In genomic region chr13:99278843-99279242, GRCh38 we compare ENCODE assay signal across 28 cellular contexts. TPM values are rescaled to one million over a fixed set of nuclear protein-coding genes. Genes with fewer than 3 reads are reported as not detected.
DNase-seq lines count a peak whose midpoint lies in the region; ATAC-seq and TF ChIP-seq lines count a peak whose summit lies in the region.
"Had no signal": no experiment of that assay in that cellular context is flagged by ENCODE, and none has a peak within 500 bp of the region (broad histone marks: within the 10 kb centered on the region; RNA-seq: fewer than 3 reads in every experiment).

No MANE protein-coding gene starts in this region.

- POLR2A ChIA-PET in activated CD4-positive, alpha-beta T cell treated with anti-CD3 and anti-CD28 coated beads for 36 hours (lab: Charles Lee), result no interaction called here
- POLR2A ChIA-PET in naive thymus-derived CD4-positive, alpha-beta T cell (lab: Charles Lee), result interaction anchor here (1.5 to 12.2 kb wide), 5 partner anchors 10 to 158 kb away, joined by 3 to 208 read pairs (median 8); partner anchors contain the start of gene GPR183

- H3K4me3 ChIP-seq in naive thymus-derived CD4-positive, alpha-beta T cell (ENCODE audit: low read length), result no peak overlapping the region
- H3K4me3 ChIP-seq: coronary artery, esophagus squamous epithelium, gastrocnemius medialis, left lung, neural progenitor cell, SJCRH30, upper lobe of right lung had no signal

- H3K36me3 ChIP-seq in naive thymus-derived CD4-positive, alpha-beta T cell (ENCODE audit: control insufficient read depth in 2 of 3, insufficient read depth in 3 of 3, low read length in 3 of 3), result no peaks in the 10 kb centered on the region
- H3K36me3 ChIP-seq: gastrocnemius medialis, neural progenitor cell, upper lobe of right lung had no signal

- H3K27ac Mint-ChIP-seq in activated CD4-positive, alpha-beta T cell treated with anti-CD3 and anti-CD28 coated beads for 36 hours, result peak overlapping the region; percentile 33
- H3K27ac Mint-ChIP-seq in activated T-helper 17 cell treated with anti-CD3 and anti-CD28 coated beads, Interleukin-2, amount 50 U/mL, for 72 hours, result peak overlapping the region; percentile 16
- H3K27ac Mint-ChIP-seq in naive thymus-derived CD4-positive, alpha-beta T cell, result peak overlapping the region in 7 of 9 donors; percentile 72 to 99 (median 96)
- H3K27ac Mint-ChIP-seq: endodermal cell, neural progenitor cell, progenitor cell of endocrine pancreas had no signal

- no peak for DNase-seq in activated CD4-positive, alpha-beta T cell treated with anti-CD3 and anti-CD28 coated beads for 36 hours
- no peak for DNase-seq in activated CD4-positive, alpha-beta T cell treated with anti-CD3 and anti-CD28 coated beads, Interleukin-2, amount 50 U/mL, for 1 hour
- DNase-seq in CD1c-positive myeloid dendritic cell (ENCODE audit: extremely low spot score) (peak; percentile 2), KG1 (lab: John Stamatoyannopoulos, UW) (no peak)
- no peak for DNase-seq in naive thymus-derived CD4-positive, alpha-beta T cell
- no peak for DNase-seq in stimulated activated CD4-positive, alpha-beta T cell treated with anti-CD3 and anti-CD28 coated beads, Interleukin-2, amount 100 ng/mL, for 24 hours
- DNase-seq: 8988T; activated CD4-positive, alpha-beta T cell treated with anti-CD3 and anti-CD28 coated beads for 48 hours; activated gamma-delta T cell; amniotic stem cell; endodermal cell; esophagus squamous epithelium; gastrocnemius medialis; HCEC 1CT; hippocampal formation; left lung; NCI-H1092; NCI-H187 treated with DMSO at 0.1 percent for 48 hours; NCI-H526; SJCRH30; upper lobe of right lung had no signal

- no peaks in the 10 kb centered on the region for H3K9me3 Mint-ChIP-seq in activated CD4-positive, alpha-beta T cell treated with anti-CD3 and anti-CD28 coated beads for 36 hours (ENCODE audit: low read depth)
- no peaks in the 10 kb centered on the region for H3K9me3 Mint-ChIP-seq in activated T-helper 17 cell treated with anti-CD3 and anti-CD28 coated beads, Interleukin-2, amount 50 U/mL, for 72 hours
- peaks cover 0 to 2% (median 0%) of the 10 kb centered on the region in 11 donors for H3K9me3 Mint-ChIP-seq in naive thymus-derived CD4-positive, alpha-beta T cell
- H3K9me3 Mint-ChIP-seq: endodermal cell, neural progenitor cell had no signal

- no peaks in the 10 kb centered on the region for H3K27me3 ChIP-seq in naive thymus-derived CD4-positive, alpha-beta T cell (ENCODE audit: control insufficient read depth in 2 of 2, insufficient read depth in 2 of 2, low read length in 2 of 2)
- H3K27me3 ChIP-seq: esophagus squamous epithelium, gastrocnemius medialis, left lung, neural progenitor cell, SJCRH30, upper lobe of right lung had no signal

- H3K27ac ChIP-seq in naive thymus-derived CD4-positive, alpha-beta T cell (ENCODE audit: low read depth, low read length), result no peak overlapping the region
- H3K27ac ChIP-seq: neural progenitor cell, SJCRH30, upper lobe of right lung had no signal

- no peak for ATAC-seq in activated CD4-positive, alpha-beta T cell treated with anti-CD3 and anti-CD28 coated beads for 36 hours
- ATAC-seq in activated T-helper 17 cell treated with anti-CD3 and anti-CD28 coated beads, Interleukin-2, amount 50 U/mL, for 72 hours (replicated peaks), result no peak
- ATAC-seq in naive thymus-derived CD4-positive, alpha-beta T cell, result no peak
- ATAC-seq in GM18505 (IDR thresholded peaks at IDR 0.05; ENCODE audit: unreplicated experiment), result no peak
- ATAC-seq: gastrocnemius medialis, left lung, Panc1, upper lobe of right lung had no signal

- peaks cover 84 to 89% of the 10 kb centered on the region in 2 donors for H3K4me1 ChIP-seq in naive thymus-derived CD4-positive, alpha-beta T cell (ENCODE audit: control insufficient read depth in 2 of 2, insufficient read depth in 2 of 2, low read length in 2 of 2)
- H3K4me1 ChIP-seq: SJCRH30 had no signal

- no peaks in the 10 kb centered on the region for H3K27me3 Mint-ChIP-seq in activated CD4-positive, alpha-beta T cell treated with anti-CD3 and anti-CD28 coated beads for 36 hours
- H3K27me3 Mint-ChIP-seq in activated T-helper 17 cell treated with anti-CD3 and anti-CD28 coated beads, Interleukin-2, amount 50 U/mL, for 72 hours, result no peaks in the 10 kb centered on the region
- H3K27me3 Mint-ChIP-seq in naive thymus-derived CD4-positive, alpha-beta T cell, result no peaks in the 10 kb centered on the region
- H3K27me3 Mint-ChIP-seq: progenitor cell of endocrine pancreas had no signal

- TF ChIP-seq POLR2A in GM18505 (IDR thresholded peaks at IDR 0.05; ENCODE audit: borderline replicate concordance, extremely low read depth, insufficient read depth, insufficient read length), result no peak

- peaks cover 43% of the 10 kb centered on the region for H3K36me3 Mint-ChIP-seq in activated CD4-positive, alpha-beta T cell treated with anti-CD3 and anti-CD28 coated beads for 36 hours (ENCODE audit: low read depth)
- peaks cover 50% of the 10 kb centered on the region for H3K36me3 Mint-ChIP-seq in activated T-helper 17 cell treated with anti-CD3 and anti-CD28 coated beads, Interleukin-2, amount 50 U/mL, for 72 hours (ENCODE audit: low read depth)
- peaks cover 0 to 34% (median 22%) of the 10 kb centered on the region in 5 donors for H3K36me3 Mint-ChIP-seq in naive thymus-derived CD4-positive, alpha-beta T cell

- H3K4me1 Mint-ChIP-seq in activated CD4-positive, alpha-beta T cell treated with anti-CD3 and anti-CD28 coated beads for 36 hours, result peaks cover 92% of the 10 kb centered on the region
- H3K4me1 Mint-ChIP-seq in activated T-helper 17 cell treated with anti-CD3 and anti-CD28 coated beads, Interleukin-2, amount 50 U/mL, for 72 hours, result peaks cover 72% of the 10 kb centered on the region
- H3K4me1 Mint-ChIP-seq in naive thymus-derived CD4-positive, alpha-beta T cell, result peaks cover 68 to 98% (median 94%) of the 10 kb centered on the region in 7 donors

- no peaks in the 10 kb centered on the region for H3K9me3 ChIP-seq in naive thymus-derived CD4-positive, alpha-beta T cell (ENCODE audit: control insufficient read depth in 2 of 3, low read length in 3 of 3)
- H3K9me3 ChIP-seq: esophagus squamous epithelium, gastrocnemius medialis, left lung, SJCRH30, upper lobe of right lung had no signal

- H3K4me3 Mint-ChIP-seq in activated CD4-positive, alpha-beta T cell treated with anti-CD3 and anti-CD28 coated beads for 36 hours, result no peak overlapping the region
- peak overlapping the region; percentile 45 for H3K4me3 Mint-ChIP-seq in activated T-helper 17 cell treated with anti-CD3 and anti-CD28 coated beads, Interleukin-2, amount 50 U/mL, for 72 hours
- H3K4me3 Mint-ChIP-seq in naive thymus-derived CD4-positive, alpha-beta T cell, result peak overlapping the region in 4 of 10 donors; percentile 3 to 81 (median 33)
- H3K4me3 Mint-ChIP-seq: endodermal cell, neural progenitor cell had no signal

- CTCF ChIA-PET in activated CD4-positive, alpha-beta T cell treated with anti-CD3 and anti-CD28 coated beads for 36 hours (lab: Charles Lee), result interaction anchor here (1.0 to 1.6 kb wide), 2 partner anchors 9 to 13 kb away, joined by 3 to 6 read pairs; no protein-coding TSS in a partner anchor
- CTCF ChIA-PET in naive thymus-derived CD4-positive, alpha-beta T cell (lab: Charles Lee), result interaction anchor here (1.0 to 1.5 kb wide), 3 partner anchors 10 to 158 kb away, joined by 5 to 7 read pairs (median 6); no protein-coding TSS in a partner anchor

- intact Hi-C loops in activated CD4-positive, alpha-beta T cell treated with anti-CD3 and anti-CD28 coated beads for 36 hours (cut with DNase I, micrococcal nuclease), result no loop called here
- intact Hi-C loops in naive thymus-derived CD4-positive, alpha-beta T cell (cut with micrococcal nuclease), result no loop called here

RNA-seq across cellular contexts. Expression of gene GPR18, which starts 20.7 kb away (rescaled TPM):
- 1 to 10 TPM; 6.0 to 9.5 TPM for total RNA-seq in activated CD4-positive, alpha-beta T cell treated with anti-CD3 and anti-CD28 coated beads for 36 hours
- total RNA-seq in activated T-helper 17 cell treated with anti-CD3 and anti-CD28 coated beads, Interleukin-2, amount 50 U/mL, for 72 hours, result 10 to 100 TPM in 1 of 2 donors, 1 to 10 TPM in 1; 8.7 to 10.1 TPM
- total RNA-seq in naive thymus-derived CD4-positive, alpha-beta T cell, result 10 to 100 TPM; 11.5 to 40.4 (median 21.1) TPM
- polyA plus RNA-seq in naive thymus-derived CD4-positive, alpha-beta T cell, result 10 to 100 TPM; 27.9 to 35.9 TPM
- total RNA-seq: bronchial epithelial cell, endodermal cell, gastrocnemius medialis, progenitor cell of endocrine pancreas, SJCRH30 had no signal

RNA-seq across cellular contexts. Expression of gene GPR183, which starts 28.4 kb away (rescaled TPM):
- 10 to 100 TPM; 50.3 to 51.9 TPM for total RNA-seq in activated CD4-positive, alpha-beta T cell treated with anti-CD3 and anti-CD28 coated beads for 36 hours
- 10 to 100 TPM; 92.4 to 95.1 TPM for total RNA-seq in activated T-helper 17 cell treated with anti-CD3 and anti-CD28 coated beads, Interleukin-2, amount 50 U/mL, for 72 hours
- total RNA-seq in naive thymus-derived CD4-positive, alpha-beta T cell, result 100 to 1,000 TPM in 4 of 5 experiments, 10 to 100 TPM in 1; 26.8 to 231 (median 112) TPM
- 100 to 1,000 TPM; 234 to 241 TPM for polyA plus RNA-seq in naive thymus-derived CD4-positive, alpha-beta T cell
- total RNA-seq: bronchial epithelial cell, progenitor cell of endocrine pancreas, SJCRH30 had no signal

Comparison
In these comparisons a context has a peak if more than half of its experiments do, and no peak if none do; other contexts are left out.
1. H3K27ac Mint-ChIP-seq: peak in every context shown above with its lines; median percentile 96 in naive thymus-derived CD4-positive, alpha-beta T cell; 33 in activated CD4-positive, alpha-beta T cell treated with anti-CD3 and anti-CD28 coated beads for 36 hours; 16 in activated T-helper 17 cell treated with anti-CD3 and anti-CD28 coated beads, Interleukin-2, amount 50 U/mL, for 72 hours.